In the genomic region with DNA sequence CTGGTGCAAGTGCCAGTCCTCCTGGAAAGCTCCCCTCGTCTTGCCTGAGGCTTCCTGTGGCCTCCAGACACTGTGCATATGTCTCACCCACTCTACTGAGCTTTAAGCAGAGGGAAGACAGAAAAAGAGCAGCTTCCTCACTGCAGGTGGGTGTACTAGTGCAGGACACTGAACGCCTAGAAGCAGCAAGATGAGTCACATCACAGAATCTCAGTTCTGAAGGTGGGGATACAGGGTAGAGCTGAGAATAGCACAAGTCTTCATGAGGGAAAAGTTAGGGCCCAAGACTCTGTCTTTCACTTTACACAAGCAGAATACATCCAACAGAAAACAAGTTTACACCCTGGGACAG, we compare ENCODE assay signal across 15 cellular contexts. TPM values are rescaled to one million over a fixed set of nuclear protein-coding genes. Genes with fewer than 3 reads are reported as not detected.
A peak's percentile ranks its signal among the peaks of the same experiment; 100 is the strongest.
DNase-seq lines count a peak whose midpoint lies in the region; ATAC-seq, FAIRE-seq and TF ChIP-seq lines count a peak whose summit lies in the region.
"Had no signal": no experiment of that assay in that cellular context is flagged by ENCODE, and none has a peak within 500 bp of the region (broad histone marks: within the 10 kb centered on the region; RNA-seq: fewer than 3 reads in every experiment).

No MANE protein-coding gene starts in this region.

- DNase-seq in inferior parietal cortex (ENCODE audit: extremely low spot score): peak; percentile 34
- DNase-seq in neural progenitor cell (ENCODE audit: low spot score): no peak
- no peak for DNase-seq in NCI-H2171 (lab: John Stamatoyannopoulos, UW)
- DNase-seq in urothelium cell line (ENCODE audit: low spot score): no peak
- DNase-seq in SW480 (ENCODE audit: low spot score): no peak
- DNase-seq: activated T-cell treated with anti-CD3 and anti-CD28 coated beads for 4 hours; CD8-positive, alpha-beta T cell; esophagus squamous epithelium; HCEC 1CT; NCI-H1694 treated with DMSO at 0.1 percent for 48 hours; sigmoid colon; uterus had no signal

- peaks cover 11% of the 10 kb centered on the region for H3F3A ChIP-seq in neural progenitor cell (ENCODE audit: low read depth)

- H3K27me3 Mint-ChIP-seq in neural progenitor cell (ENCODE audit: insufficient read depth, low read depth): peaks cover 2% of the 10 kb centered on the region

- no peak overlapping the region for H3K27ac Mint-ChIP-seq in neural progenitor cell
- H3K27ac Mint-ChIP-seq: CD8-positive, alpha-beta T cell had no signal

- no peak overlapping the region for H2AFZ ChIP-seq in neural progenitor cell (replicated peaks)

- no peaks in the 10 kb centered on the region for H4K20me1 ChIP-seq in neural progenitor cell (ENCODE audit: low read depth)

- H3K27me3 ChIP-seq in neural progenitor cell: no peaks in the 10 kb centered on the region
- H3K27me3 ChIP-seq: esophagus squamous epithelium, sigmoid colon, uterus had no signal

- no peak for FAIRE-seq in urothelium cell line (lab: Jason Lieb, UNC)

- TF ChIP-seq POLR2A in GM18505 (IDR thresholded peaks at IDR 0.05; ENCODE audit: borderline replicate concordance, extremely low read depth, insufficient read depth, insufficient read length): no peak

- no peak overlapping the region for H3K4me2 ChIP-seq in neural progenitor cell

- no peak for TF ChIP-seq CTCF in neural progenitor cell (IDR thresholded peaks at IDR 0.05)

- H3K27ac ChIP-seq in neural progenitor cell: no peak overlapping the region
- H3K27ac ChIP-seq: esophagus squamous epithelium, sigmoid colon, uterus had no signal

- peaks cover 3% of the 10 kb centered on the region for H3K79me2 ChIP-seq in neural progenitor cell (ENCODE audit: low read depth)

- no peaks in the 10 kb centered on the region for H3K36me3 ChIP-seq in neural progenitor cell
- H3K36me3 ChIP-seq: esophagus squamous epithelium, sigmoid colon, uterus had no signal

- no peaks in the 10 kb centered on the region for H3K9me3 ChIP-seq in neural progenitor cell (ENCODE audit: low read depth)
- H3K9me3 ChIP-seq: esophagus squamous epithelium, sigmoid colon, uterus had no signal

- H3K9me3 Mint-ChIP-seq in neural progenitor cell: no peaks in the 10 kb centered on the region
- H3K9me3 Mint-ChIP-seq: CD8-positive, alpha-beta T cell had no signal

- peaks cover 3% of the 10 kb centered on the region for H3K4me1 ChIP-seq in neural progenitor cell
- H3K4me1 ChIP-seq: sigmoid colon, uterus had no signal

- H3K9ac ChIP-seq in neural progenitor cell: no peak overlapping the region

- H3K36me3 Mint-ChIP-seq in neural progenitor cell: no peaks in the 10 kb centered on the region
- H3K36me3 Mint-ChIP-seq: CD8-positive, alpha-beta T cell had no signal

- H3K4me1 Mint-ChIP-seq in neural progenitor cell: peaks cover 5% of the 10 kb centered on the region

- no peak overlapping the region for H3K4me3 ChIP-seq in neural progenitor cell
- H3K4me3 ChIP-seq: esophagus squamous epithelium, sigmoid colon, uterus had no signal

- H3K4me3 Mint-ChIP-seq in neural progenitor cell: no peak overlapping the region
- H3K4me3 Mint-ChIP-seq: CD8-positive, alpha-beta T cell had no signal

- ATAC-seq in GM18505 (IDR thresholded peaks at IDR 0.05; ENCODE audit: unreplicated experiment) (peak; percentile 81), GM21526 (IDR thresholded peaks at IDR 0.05; ENCODE audit: low FRiP score, unreplicated experiment) (peak; percentile 82), HG03196 (IDR thresholded peaks at IDR 0.05; ENCODE audit: unreplicated experiment) (peak; percentile 54)
- ATAC-seq: CD8-positive, alpha-beta T cell had no signal

RNA-seq across cellular contexts. Expression of a gene that starts 37.4 kb away (rescaled TPM):
- total RNA-seq in neural progenitor cell (ENCODE audit: low replicate concordance): 4.2 TPM in 1 of 2 replicates, not detected in the other
- total RNA-seq: sigmoid colon, uterus had no signal

RNA-seq across cellular contexts. Expression of a gene that starts 39.9 kb away (rescaled TPM):
- total RNA-seq in neural progenitor cell (ENCODE audit: low replicate concordance): 219 and 283 TPM in 2 replicates

RNA-seq across cellular contexts. Expression of a gene that starts 40.8 kb away (rescaled TPM):
- 3.8 and 5.8 TPM in 2 replicates for total RNA-seq in neural progenitor cell (ENCODE audit: low replicate concordance)
